ENCODE assay signal across 10 cellular contexts in genomic region chr4:102503831-102504786, GRCh38. TPM values are rescaled to one million over a fixed set of nuclear protein-coding genes. Genes with fewer than 3 reads are reported as not detected.
A peak's percentile ranks its signal among the peaks of the same experiment; 100 is the strongest.
DNase-seq lines count a peak whose midpoint lies in the region; ATAC-seq, FAIRE-seq and TF ChIP-seq lines count a peak whose summit lies in the region.
"Had no signal": no experiment of that assay in that cellular context is flagged by ENCODE, and none has a peak within 500 bp of the region (broad histone marks: within the 10 kb centered on the region; RNA-seq: fewer than 3 reads in every experiment).

No MANE protein-coding gene starts in this region.

- H3K36me3 Mint-ChIP-seq in dendritic cell treated with granulocyte-macrophage colony-stimulating factor and Interleukin-4, amounts not matched to agents 40 ng/mL and 50 ng/mL, for 4 days (ENCODE audit: low read depth): peaks cover 11% of the 10 kb centered on the region

- intact Hi-C loops in OCI-LY7 (cut with micrococcal nuclease; ENCODE audit: unreplicated experiment): loop anchor here (1.0 to 10.0 kb wide), 6 partner anchors 159 to 691 kb away; partner anchors contain the start of genes BDH2, CENPE, CISD2 and SLC39A8
- intact Hi-C loops in dendritic cell treated with granulocyte-macrophage colony-stimulating factor and Interleukin-4, amounts not matched to agents 40 ng/mL and 50 ng/mL, for 4 days (cut with micrococcal nuclease): loop anchor here (2.0 to 5.0 kb wide), 2 partner anchors 19 to 52 kb away; no protein-coding TSS in a partner anchor
- intact Hi-C loops in prostate gland (cut with DNase I): loop anchor here (5.0 to 10.0 kb wide), 4 partner anchors 98 to 511 kb away; partner anchors contain the start of genes MANBA and SLC9B1
- intact Hi-C loops in lower leg skin (cut with DNase I; ENCODE audit: low total_unique reads): loop anchor here (5.0 kb wide), 1 partner anchor 323 kb away; the partner anchor contains the start of gene UBE2D3

- H3K4me3 ChIP-seq in OCI-LY7 (ENCODE audit: low read depth, low read length, poor library complexity, severe bottlenecking) (peak overlapping the region; percentile 97), prostate gland (no peak overlapping the region), lower leg skin (ENCODE audit: low read depth, poor library complexity, severe bottlenecking) (no peak overlapping the region)

- CTCF ChIA-PET in OCI-LY7 (lab: Charles Lee; ENCODE audit: unreplicated experiment): no interaction called here

- H3K4me3 Mint-ChIP-seq in dendritic cell treated with granulocyte-macrophage colony-stimulating factor and Interleukin-4, amounts not matched to agents 40 ng/mL and 50 ng/mL, for 4 days: peak overlapping the region; percentile 43

- TF ChIP-seq CTCF in OCI-LY7 (conservative IDR thresholded peaks at IDR 0.05; ENCODE audit: low read length): no peak
- TF ChIP-seq CTCF in prostate gland (IDR thresholded peaks at IDR 0.05): no peak
- no peak for TF ChIP-seq CTCF in lower leg skin (IDR thresholded peaks at IDR 0.05)

- peaks cover 39% of the 10 kb centered on the region for H3K4me1 Mint-ChIP-seq in dendritic cell treated with granulocyte-macrophage colony-stimulating factor and Interleukin-4, amounts not matched to agents 40 ng/mL and 50 ng/mL, for 4 days (ENCODE audit: low read depth)

- no peak for TF ChIP-seq POLR2A in GM12891 (IDR thresholded peaks at IDR 0.05; ENCODE audit: low read depth, low read length)
- no peak for TF ChIP-seq POLR2A in prostate gland (IDR thresholded peaks at IDR 0.05)
- TF ChIP-seq POLR2A in lower leg skin (IDR thresholded peaks at IDR 0.05): no peak

- H3K9me2 ChIP-seq in OCI-LY7 (ENCODE audit: insufficient read depth, low read length): no peaks in the 10 kb centered on the region

- DNase-seq in GM12891 (ENCODE audit: insufficient read length, low spot score) (no peak), OCI-LY7 (ENCODE audit: low spot score) (peak; percentile 23), prostate gland (ENCODE audit: low spot score) (no peak), lower leg skin (ENCODE audit: low spot score in 2 of 2) (no peak)
- DNase-seq: T-helper 9 cell had no signal

- H3K4me1 ChIP-seq in OCI-LY7 (ENCODE audit: insufficient read depth, low read length, poor library complexity, severe bottlenecking): peaks cover 26% of the 10 kb centered on the region
- H3K4me1 ChIP-seq in prostate gland (replicated peaks): no peaks in the 10 kb centered on the region

- H3K27ac ChIP-seq in OCI-LY7 (ENCODE audit: low read depth, low read length, poor library complexity, severe bottlenecking): peak overlapping the region; percentile 77
- peak overlapping the region; percentile 1 to 98 for H3K27ac ChIP-seq in prostate gland

- no peaks in the 10 kb centered on the region for H3K27me3 ChIP-seq in prostate gland (replicated peaks; ENCODE audit: insufficient read depth)

- POLR2A ChIA-PET in OCI-LY7 (lab: Charles Lee): interaction anchor here (0.9 to 1.3 kb wide), 2 partner anchors 9 to 158 kb away, joined by 3 read pairs; partner anchors contain the start of gene SLC39A8

- peak overlapping the region; percentile 26; the same call in 1 of the 2 replicates for H2AFZ ChIP-seq in OCI-LY7 (ENCODE audit: low read length)

- H3K4me2 ChIP-seq in OCI-LY7 (ENCODE audit: low read length): peak overlapping the region; percentile 93

- H4K20me1 ChIP-seq in OCI-LY7 (ENCODE audit: insufficient read depth, low read length): peaks cover 22% of the 10 kb centered on the region; the same call in 1 of the 2 replicates

- H3K36me3 ChIP-seq in OCI-LY7 (ENCODE audit: insufficient read depth, low read length) (no peaks in the 10 kb centered on the region), prostate gland (no peaks in the 10 kb centered on the region)

- 63% methylated on average over 5 of the region's 5 CpGs for WGBS in prostate gland
- 45 to 55% methylated on average over 5 of the region's 5 CpGs for WGBS in lower leg skin, 2 donors

- ATAC-seq in GM18861 (IDR thresholded peaks at IDR 0.05; ENCODE audit: unreplicated experiment) (no peak), HG02642 (IDR thresholded peaks at IDR 0.05; ENCODE audit: poor library complexity, unreplicated experiment) (no peak), HG03095 (IDR thresholded peaks at IDR 0.05; ENCODE audit: unreplicated experiment) (no peak)
- ATAC-seq: esophagus mucosa had no signal

- H3K9me3 ChIP-seq in OCI-LY7 (ENCODE audit: low read length) (no peaks in the 10 kb centered on the region), prostate gland (no peaks in the 10 kb centered on the region)

- H3K9me3 Mint-ChIP-seq in dendritic cell treated with granulocyte-macrophage colony-stimulating factor and Interleukin-4, amounts not matched to agents 40 ng/mL and 50 ng/mL, for 4 days: no peaks in the 10 kb centered on the region

- H3K27me3 Mint-ChIP-seq in dendritic cell treated with granulocyte-macrophage colony-stimulating factor and Interleukin-4, amounts not matched to agents 40 ng/mL and 50 ng/mL, for 4 days: no peaks in the 10 kb centered on the region

- H3K27ac Mint-ChIP-seq in dendritic cell treated with granulocyte-macrophage colony-stimulating factor and Interleukin-4, amounts not matched to agents 40 ng/mL and 50 ng/mL, for 4 days: peak overlapping the region; percentile 56

- FAIRE-seq in GM12891 (lab: Jason Lieb, UNC): peak; percentile 23

- H3K79me2 ChIP-seq in OCI-LY7 (ENCODE audit: insufficient read depth, low read depth, low read length): peaks cover 69% of the 10 kb centered on the region

- BruUV-seq in OCI-LY7 (replicated peaks; lab: Mats Ljungman, UMichigan): no TSS peak

TF ChIP-seq in GM12891, 5 proteins besides CTCF, POLR2A, EP300 and RAD21:
- TF ChIP-seq SPI1 (IDR thresholded peaks at IDR 0.05; ENCODE audit: low read depth, low read length) (peak; percentile 59; the same call in 1 of the 2 replicates), TAF1 (IDR thresholded peaks at IDR 0.05; ENCODE audit: low read depth, low read length) (no peak)
TF ChIP-seq in GM12891: peak in this region for 1.

RNA-seq across cellular contexts. Expression of gene NFKB1, which starts 3.0 kb away (rescaled TPM):
- 47.8 TPM for polyA plus RNA-seq in GM12891 (2012; ENCODE audit: low read depth, missing spikeins)
- 20.7 and 23.1 TPM in 2 replicates for total RNA-seq in OCI-LY7 (2014; rRNA removed; shearing (Covaris generic))
- 47.8 and 53.0 TPM in 2 replicates for total RNA-seq in OCI-LY7 (2022)
- total RNA-seq in prostate gland: 10 to 100 TPM; 32.3 to 35.4 TPM
- total RNA-seq in lower leg skin: 10 to 100 TPM; 37.9 to 45.5 (median 43.4) TPM
